ENCODE assay signal across 9 cellular contexts in the genomic region with DNA sequence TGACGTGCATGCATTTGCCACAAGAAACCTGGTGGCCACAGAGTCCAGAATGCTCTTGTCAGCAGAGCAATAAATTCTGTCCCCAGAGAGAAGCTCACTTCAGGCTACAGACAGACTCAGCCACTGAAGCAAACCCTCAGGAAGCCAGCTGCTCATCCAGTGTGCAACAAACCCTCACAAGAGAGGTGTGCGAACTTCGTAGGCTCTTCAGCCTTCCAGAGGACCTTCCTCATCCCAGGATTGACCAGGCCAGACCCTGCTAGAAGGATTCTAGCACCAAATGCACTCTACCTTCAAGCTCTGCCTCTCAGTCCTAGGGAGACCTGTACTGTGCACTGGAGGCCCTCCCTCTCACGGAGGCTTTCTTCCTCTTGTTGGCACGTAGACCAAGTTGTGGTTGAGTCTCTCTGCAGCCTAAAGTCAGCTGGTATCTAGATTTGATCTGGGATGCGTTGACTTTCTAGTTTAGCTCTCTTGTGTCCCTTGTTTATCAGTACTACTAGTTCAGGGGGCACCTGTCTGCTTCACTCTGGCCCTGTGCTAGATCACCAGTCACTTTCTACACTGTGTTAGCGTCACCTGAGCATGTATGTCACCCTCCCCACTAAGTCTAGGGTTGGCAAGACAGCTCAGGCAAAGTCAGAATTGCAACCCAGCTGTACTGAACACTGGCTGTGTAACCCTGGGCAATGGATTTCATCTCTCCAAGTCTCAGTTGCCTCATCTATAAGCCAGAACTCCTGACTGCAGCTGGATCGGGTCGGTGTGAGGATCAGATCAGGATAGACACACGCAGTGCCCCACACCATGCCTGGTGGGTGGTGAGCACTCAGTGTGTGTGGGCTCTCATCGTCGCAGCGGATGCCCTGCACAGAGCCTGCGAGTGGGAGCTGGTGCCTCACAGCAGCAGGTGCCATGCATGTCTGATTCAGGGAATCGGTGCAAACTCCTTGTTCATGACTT. TPM values are rescaled to one million over a fixed set of nuclear protein-coding genes. Genes with fewer than 3 reads are reported as not detected.
DNase-seq lines count a peak whose midpoint lies in the region; ATAC-seq, FAIRE-seq and TF ChIP-seq lines count a peak whose summit lies in the region.
"Had no signal": no experiment of that assay in that cellular context is flagged by ENCODE, and none has a peak within 500 bp of the region (broad histone marks: within the 10 kb centered on the region; RNA-seq: fewer than 3 reads in every experiment).

No MANE protein-coding gene starts in this region.

- H2AFZ ChIP-seq in neural progenitor cell (replicated peaks), result no peak overlapping the region

- H3K36me3 Mint-ChIP-seq in activated T-cell treated with anti-CD3 and anti-CD28 coated beads, Interleukin-2, amount 50 U/mL, for 24 hours (ENCODE audit: low read depth), result no peaks in the 10 kb centered on the region
- H3K36me3 Mint-ChIP-seq in nephron progenitor cell (ENCODE audit: low read depth), result no peaks in the 10 kb centered on the region
- no peaks in the 10 kb centered on the region for H3K36me3 Mint-ChIP-seq in neural progenitor cell

- H3K9ac ChIP-seq in neural progenitor cell, result no peak overlapping the region

- no peaks in the 10 kb centered on the region for H3K4me1 ChIP-seq in neural progenitor cell

- no peaks in the 10 kb centered on the region for H3K27me3 Mint-ChIP-seq in activated T-cell treated with anti-CD3 and anti-CD28 coated beads, Interleukin-2, amount 50 U/mL, for 24 hours
- H3K27me3 Mint-ChIP-seq in nephron progenitor cell (ENCODE audit: low read depth, poor library complexity) (peaks cover 22% of the 10 kb centered on the region), neural progenitor cell (ENCODE audit: insufficient read depth, low read depth) (peaks cover 6% of the 10 kb centered on the region)

- H3K9me3 ChIP-seq in KOPT-K1 (ENCODE audit: insufficient read depth, low read length, poor library complexity, severe bottlenecking) (no peaks in the 10 kb centered on the region), neural progenitor cell (ENCODE audit: low read depth) (no peaks in the 10 kb centered on the region)

- no peak for TF ChIP-seq POLR2A in GM12891 (IDR thresholded peaks at IDR 0.05; ENCODE audit: low read depth, low read length)

- peak overlapping the region; percentile 43 for H3K4me3 Mint-ChIP-seq in activated T-cell treated with anti-CD3 and anti-CD28 coated beads, Interleukin-2, amount 50 U/mL, for 24 hours
- H3K4me3 Mint-ChIP-seq in nephron progenitor cell, result no peak overlapping the region
- no peak overlapping the region for H3K4me3 Mint-ChIP-seq in neural progenitor cell

- no peak for TF ChIP-seq CTCF in nephron progenitor cell (IDR thresholded peaks at IDR 0.05)
- TF ChIP-seq CTCF in neural progenitor cell (IDR thresholded peaks at IDR 0.05), result no peak
- no peak for TF ChIP-seq CTCF in GM13977 (IDR thresholded peaks at IDR 0.05; ENCODE audit: extremely low read depth, insufficient read depth, missing control alignments)

- H3K9me3 Mint-ChIP-seq in activated T-cell treated with anti-CD3 and anti-CD28 coated beads, Interleukin-2, amount 50 U/mL, for 24 hours, result no peaks in the 10 kb centered on the region
- peaks cover under 1% of the 10 kb centered on the region for H3K9me3 Mint-ChIP-seq in nephron progenitor cell
- H3K9me3 Mint-ChIP-seq in neural progenitor cell, result no peaks in the 10 kb centered on the region

- H3K27ac Mint-ChIP-seq in activated T-cell treated with anti-CD3 and anti-CD28 coated beads, Interleukin-2, amount 50 U/mL, for 24 hours, result peak overlapping the region; percentile 86
- H3K27ac Mint-ChIP-seq in nephron progenitor cell (no peak overlapping the region), neural progenitor cell (no peak overlapping the region)

- H3K4me2 ChIP-seq in neural progenitor cell, result no peak overlapping the region

- no peaks in the 10 kb centered on the region for H3K27me3 ChIP-seq in neural progenitor cell

- no peak overlapping the region for H3K4me3 ChIP-seq in neural progenitor cell

- H3K27ac ChIP-seq in KOPT-K1 (ENCODE audit: low read depth, low read length, poor library complexity, severe bottlenecking), result peak overlapping the region; percentile 53
- H3K27ac ChIP-seq in neural progenitor cell, result no peak overlapping the region

- H4K20me1 ChIP-seq in neural progenitor cell (ENCODE audit: low read depth), result no peaks in the 10 kb centered on the region

- no peak for FAIRE-seq in GM12891 (lab: Jason Lieb, UNC)

- no peak for ATAC-seq in GM18867 (IDR thresholded peaks at IDR 0.05; ENCODE audit: unreplicated experiment)

- no peaks in the 10 kb centered on the region for H3F3A ChIP-seq in neural progenitor cell (ENCODE audit: low read depth)

- H3K4me1 Mint-ChIP-seq in activated T-cell treated with anti-CD3 and anti-CD28 coated beads, Interleukin-2, amount 50 U/mL, for 24 hours (ENCODE audit: low read depth), result peaks cover 85% of the 10 kb centered on the region
- H3K4me1 Mint-ChIP-seq in nephron progenitor cell (peaks cover 17% of the 10 kb centered on the region), neural progenitor cell (no peaks in the 10 kb centered on the region)

- H3K36me3 ChIP-seq in KOPT-K1 (ENCODE audit: insufficient read depth, low read length) (no peaks in the 10 kb centered on the region), neural progenitor cell (no peaks in the 10 kb centered on the region)

- DNase-seq in GM12891 (ENCODE audit: insufficient read length, low spot score), result no peak
- DNase-seq in activated T-cell treated with anti-CD3 and anti-CD28 coated beads, Interleukin-2, amount 50 U/mL, for 24 hours, result peak; percentile 60
- peak; percentile 20 for DNase-seq in nephron progenitor cell
- DNase-seq in HuH-7.5 (ENCODE audit: low spot score), result no peak
- DNase-seq in neural progenitor cell (ENCODE audit: low spot score), result no peak
- DNase-seq in GM13977 (ENCODE audit: low spot score), result no peak

- no peaks in the 10 kb centered on the region for H3K79me2 ChIP-seq in neural progenitor cell (ENCODE audit: low read depth)

- in situ Hi-C loops in GM13977 (cut with MboI; ENCODE audit: low pct_unique_long_range_greater_than_20kb, low sequenced_read_pairs, unreplicated experiment), result no loop called here

TF ChIP-seq in GM12891, 5 proteins besides CTCF, POLR2A, EP300 and RAD21:
- TF ChIP-seq SPI1 (IDR thresholded peaks at IDR 0.05; ENCODE audit: low read depth, low read length), result no peak
- TF ChIP-seq POU2F2 (IDR thresholded peaks at IDR 0.05; ENCODE audit: low read depth, low read length), result 0 out of 2 replicates have a peak, but pooled peaks have one; percentile 16

RNA-seq across cellular contexts. Expression of a gene that starts 22.1 kb away (rescaled TPM):
- 0.55 TPM for polyA plus RNA-seq in GM12891 (2012; ENCODE audit: low read depth, missing spikeins)
- total RNA-seq in neural progenitor cell (ENCODE audit: low replicate concordance), result 0.22 TPM in 1 of 2 replicates, not detected in the other
- total RNA-seq: pulmonary artery endothelial cell had no signal

RNA-seq across cellular contexts. Expression of a gene that starts 34.9 kb away (rescaled TPM):
- polyA plus RNA-seq in GM12891 (2012; ENCODE audit: low read depth, missing spikeins), result 9.9 TPM
- total RNA-seq in neural progenitor cell (ENCODE audit: low replicate concordance), result 0.12 TPM in 1 of 2 replicates, not detected in the other

Comparison
In these comparisons a context has a peak if more than half of its experiments do, and no peak if none do; other contexts are left out.
1. DNase-seq: peak in activated T-cell treated with anti-CD3 and anti-CD28 coated beads, Interleukin-2, amount 50 U/mL, for 24 hours (single experiment) and nephron progenitor cell (single experiment); none in GM12891 (single experiment), HuH-7.5 (single experiment), neural progenitor cell (single experiment) and GM13977 (single experiment).